In genomic region chr14:90331497-90332270, GRCh38 we compare ENCODE assay signal across 1 cellular context.
TF ChIP-seq lines count a peak whose summit lies in the region.

Gene NRDE2 (minus strand): TSS chr14:90331941. CDS start chr14:90331904, 37 bp downstream.

TF ChIP-seq in K562, 482 proteins besides CTCF, POLR2A, EP300 and RAD21 (continued from another document and continues in another):
- TF ChIP-seq NR0B1 (IDR thresholded peaks at IDR 0.05; ENCODE audit: partially characterized antibody) (no peak), ZNF431 (CRISPR knock-in tag; IDR thresholded peaks at IDR 0.05) (no peak), HDAC2 (IDR thresholded peaks at IDR 0.05) (peak; percentile 25; the same call in 1 of the 2 replicates), ZNF75A (CRISPR knock-in tag; IDR thresholded peaks at IDR 0.05) (peak; percentile 16; the same call in 1 of the 2 replicates), TBP (optimal IDR thresholded peaks at IDR 0.05; ENCODE audit: low read depth, low read length) (peak; percentile 70), ARNT (IDR thresholded peaks at IDR 0.05) (0 out of 4 replicates have a peak, but pooled peaks of 1 of the 2 experiments have one; percentile 37), PHF8 (IDR thresholded peaks at IDR 0.05; ENCODE audit: borderline replicate concordance, low read length) (peak; percentile 87), CBX3 (IDR thresholded peaks at IDR 0.05; ENCODE audit: borderline replicate concordance in 1 of 2, low read length in 2 of 2) (0 out of 3 replicates have a peak, but pooled peaks of 1 of the 2 experiments have one; percentile 25), ID3 (CRISPR knock-in tag; IDR thresholded peaks at IDR 0.05) (no peak), ID3 (tag; IDR thresholded peaks at IDR 0.05) (peak; percentile 68; the same call in 1 of the 2 replicates), ZNF76 (CRISPR knock-in tag; IDR thresholded peaks at IDR 0.05; ENCODE audit: borderline replicate concordance) (peak; percentile 90), SRSF3 (IDR thresholded peaks at IDR 0.05; ENCODE audit: insufficient read depth, low read length) (no peak), FOXA3 (CRISPR knock-in tag; conservative IDR thresholded peaks at IDR 0.05 in 1 of 2, IDR thresholded peaks at IDR 0.05 in 1 of 2) (no peak), YY1 (IDR thresholded peaks at IDR 0.05; ENCODE audit: borderline replicate concordance in 1 of 3, control insufficient read depth in 1 of 3, extremely low read depth in 1 of 3, insufficient read depth in 3 of 3, insufficient read length in 1 of 3, insufficient replicate concordance in 2 of 3, low read depth in 1 of 3, low read length in 2 of 3) (peak in 2 of 3 experiments; percentile 67 to 76), KAT7 (CRISPR knock-in tag; IDR thresholded peaks at IDR 0.05; ENCODE audit: borderline replicate concordance) (no peak), FOXK2 (conservative IDR thresholded peaks at IDR 0.05 in 1 of 2, IDR thresholded peaks at IDR 0.05 in 1 of 2; ENCODE audit: low read depth in 2 of 2) (peak in 1 of 2 experiments; percentile 28; a peak in 1 of 4 replicates), HDAC8 (tag; IDR thresholded peaks at IDR 0.05) (peak; percentile 65; the same call in 1 of the 2 replicates), ZBTB11 (CRISPR knock-in tag; IDR thresholded peaks at IDR 0.05) (peak in 1 of 3 experiments; percentile 63; a peak in 2 of 6 replicates), ATF1 (CRISPR knock-in tag; IDR thresholded peaks at IDR 0.05) (no peak), ATF1 (tag; IDR thresholded peaks at IDR 0.05) (peak; percentile 34; the same call in 1 of the 2 replicates), RBFOX2 (IDR thresholded peaks at IDR 0.05; ENCODE audit: low read depth, low read length) (peak; percentile 89), RBM34 (IDR thresholded peaks at IDR 0.05; ENCODE audit: borderline replicate concordance, insufficient read depth, low read length) (no peak), BACH1 (tag; IDR thresholded peaks at IDR 0.05) (peak; percentile 46; the same call in 1 of the 2 replicates), POLR2H (tag; IDR thresholded peaks at IDR 0.05; ENCODE audit: low read depth) (peak; percentile 52; the same call in 1 of the 2 replicates), RBM25 (IDR thresholded peaks at IDR 0.05; ENCODE audit: low read depth, low read length, severe bottlenecking) (peak; percentile 27), RBBP5 (IDR thresholded peaks at IDR 0.05; ENCODE audit: borderline replicate concordance, insufficient read depth, low read length, poor library complexity, severe bottlenecking) (peak; percentile 62), PKNOX1 (IDR thresholded peaks at IDR 0.05) (peak; percentile 47; the same call in 1 of the 2 replicates), PYGO2 (tag; IDR thresholded peaks at IDR 0.05) (0 out of 2 replicates have a peak, but pooled peaks have one; percentile 39), GABPA (tag; conservative IDR thresholded peaks at IDR 0.05; ENCODE audit: low read depth) (peak; percentile 70), ELF2 (CRISPR knock-in tag; IDR thresholded peaks at IDR 0.05) (no peak), NR2C2 (CRISPR knock-in tag; IDR thresholded peaks at IDR 0.05) (peak; percentile 59; the same call in 1 of the 2 replicates), NR2C2 (tag; IDR thresholded peaks at IDR 0.05) (peak; percentile 98), ZBTB17 (CRISPR knock-in tag; IDR thresholded peaks at IDR 0.05) (no peak), NBN (IDR thresholded peaks at IDR 0.05; ENCODE audit: low read depth) (no peak), ZNF197 (CRISPR knock-in tag; IDR thresholded peaks at IDR 0.05; ENCODE audit: low read depth) (peak; percentile 69; the same call in 1 of the 2 replicates), ZNF57 (CRISPR knock-in tag; IDR thresholded peaks at IDR 0.05) (no peak), CXXC5 (CRISPR knock-in tag; IDR thresholded peaks at IDR 0.05) (0 out of 2 replicates have a peak, but pooled peaks have one; percentile 58), POLR3G (IDR thresholded peaks at IDR 0.05; ENCODE audit: extremely low read depth, insufficient read length, insufficient replicate concordance) (no peak), ZNF764 (CRISPR knock-in tag; IDR thresholded peaks at IDR 0.05; ENCODE audit: low read depth) (no peak), ZZZ3 (IDR thresholded peaks at IDR 0.05) (peak; percentile 88), TAF7 (tag; IDR thresholded peaks at IDR 0.05) (0 out of 2 replicates have a peak, but pooled peaks have one; percentile 25), RFX1 (IDR thresholded peaks at IDR 0.05) (peak; percentile 52), DNMT1 (IDR thresholded peaks at IDR 0.05) (no peak), ZNF224 (CRISPR knock-in tag; IDR thresholded peaks at IDR 0.05) (no peak), MAFK (IDR thresholded peaks at IDR 0.05; ENCODE audit: low read length) (0 out of 2 replicates have a peak, but pooled peaks have one; percentile 14), PRPF4 (IDR thresholded peaks at IDR 0.05; ENCODE audit: insufficient read depth, low read depth, low read length, poor library complexity, severe bottlenecking) (no peak), ZNF79 (CRISPR knock-in tag; IDR thresholded peaks at IDR 0.05; ENCODE audit: low read depth) (no peak), KLF13 (tag; IDR thresholded peaks at IDR 0.05; ENCODE audit: borderline replicate concordance, low read depth) (no peak), L3MBTL2 (IDR thresholded peaks at IDR 0.05) (peak; percentile 59; the same call in 1 of the 2 replicates), KLF6 (CRISPR knock-in tag; IDR thresholded peaks at IDR 0.05; ENCODE audit: borderline replicate concordance) (0 out of 2 replicates have a peak, but pooled peaks have one; percentile 49), POLR2AphosphoS5 (IDR thresholded peaks at IDR 0.05; ENCODE audit: control insufficient read depth, insufficient read depth, low read depth, low read length) (peak; percentile 61; the same call in 1 of the 2 replicates), TFAP4 (CRISPR knock-in tag; IDR thresholded peaks at IDR 0.05; ENCODE audit: borderline replicate concordance) (peak; percentile 47; the same call in 1 of the 2 replicates), GTF2E2 (tag; IDR thresholded peaks at IDR 0.05) (peak; percentile 64; the same call in 1 of the 2 replicates), STAT6 (CRISPR knock-in tag; IDR thresholded peaks at IDR 0.05) (no peak), MTA3 (IDR thresholded peaks at IDR 0.05; ENCODE audit: borderline replicate concordance) (peak; percentile 35; the same call in 1 of the 2 replicates), NR2C1 (IDR thresholded peaks at IDR 0.05) (peak; percentile 92), NR2C1 (tag; IDR thresholded peaks at IDR 0.05) (peak; percentile 92), FOSL1 (tag; conservative IDR thresholded peaks at IDR 0.05) (0 out of 2 replicates have a peak, but pooled peaks have one; percentile 15), ZNF449 (CRISPR knock-in tag; IDR thresholded peaks at IDR 0.05) (peak; percentile 84), CREB3L1 (IDR thresholded peaks at IDR 0.05; ENCODE audit: borderline replicate concordance, low read depth) (peak; percentile 55; the same call in 1 of the 2 replicates), ZNF766 (CRISPR knock-in tag; conservative IDR thresholded peaks at IDR 0.05) (peak; percentile 83), CBX5 (IDR thresholded peaks at IDR 0.05; ENCODE audit: borderline replicate concordance, low read depth) (no peak)
